Comparison of ENCODE assay signal across 18 cellular contexts in the genomic region with DNA sequence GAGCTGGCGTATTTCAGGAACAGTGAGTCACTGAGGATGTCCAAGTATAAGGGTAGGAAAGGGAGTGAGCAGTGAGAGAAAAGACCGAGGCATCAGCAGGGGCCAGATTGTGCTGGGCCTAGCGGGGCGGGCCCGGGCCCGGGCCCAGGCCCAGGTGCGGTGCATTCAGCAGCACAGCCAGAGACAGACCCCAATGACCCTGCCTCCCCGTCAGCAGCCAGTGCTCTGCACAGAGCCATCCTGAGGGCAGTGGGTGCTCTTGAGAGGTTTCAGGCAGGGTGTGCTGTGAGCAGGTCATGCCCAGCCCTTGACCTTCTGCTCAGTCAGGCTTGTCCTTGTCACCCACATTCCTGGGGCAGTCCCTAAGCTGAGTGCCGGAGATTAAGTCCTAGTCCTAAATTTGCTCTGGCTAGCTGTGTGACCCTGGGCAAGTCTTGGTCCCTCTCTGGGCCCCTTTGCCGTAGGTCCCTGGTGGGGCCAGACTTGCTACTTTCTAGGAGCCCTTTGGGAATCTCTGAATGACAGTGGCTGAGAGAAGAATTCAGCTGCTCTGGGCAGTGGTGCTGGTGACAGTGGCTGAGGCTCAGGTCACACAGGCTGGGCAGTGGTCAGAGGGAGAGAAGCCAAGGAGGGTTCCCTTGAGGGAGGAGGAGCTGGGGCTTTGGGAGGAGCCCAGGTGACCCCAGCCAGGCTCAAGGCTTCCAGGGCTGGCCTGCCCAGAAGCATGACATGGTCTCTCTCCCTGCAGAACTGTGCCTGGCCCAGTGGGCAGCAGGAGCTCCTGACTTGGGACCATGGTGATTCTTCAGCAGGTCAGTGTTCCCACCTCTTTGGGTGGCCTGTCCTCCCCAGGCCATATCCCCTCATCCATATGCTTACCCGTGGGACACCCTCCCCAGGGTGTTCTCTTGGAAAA. TPM values are rescaled to one million over a fixed set of nuclear protein-coding genes. Genes with fewer than 3 reads are reported as not detected.
A peak's percentile ranks its signal among the peaks of the same experiment; 100 is the strongest.
DNase-seq lines count a peak whose midpoint lies in the region; ATAC-seq, FAIRE-seq and TF ChIP-seq lines count a peak whose summit lies in the region.
"Had no signal": no experiment of that assay in that cellular context is flagged by ENCODE, and none has a peak within 500 bp of the region (broad histone marks: within the 10 kb centered on the region; RNA-seq: fewer than 3 reads in every experiment).

No MANE protein-coding gene starts in this region.

- peaks cover 0 to 38% of the 10 kb centered on the region in 2 donors for H3K4me1 ChIP-seq in right atrium auricular region
- peaks cover 20 to 26% of the 10 kb centered on the region in 2 donors for H3K4me1 ChIP-seq in kidney (ENCODE audit: control insufficient read depth in 1 of 2, insufficient read depth in 1 of 2, low read depth in 1 of 2, low read length in 2 of 2)
- peaks cover 11 to 12% of the 10 kb centered on the region in 2 donors for H3K4me1 ChIP-seq in neuronal stem cell (ENCODE audit: control insufficient read depth in 2 of 2, insufficient read depth in 1 of 2, low read depth in 1 of 2, low read length in 2 of 2)

- H3K27me3 ChIP-seq in right atrium auricular region (no peaks in the 10 kb centered on the region), neuronal stem cell (ENCODE audit: control insufficient read depth in 3 of 3, insufficient read depth in 3 of 3, low read depth in 1 of 3, low read length in 3 of 3) (no peaks in the 10 kb centered on the region)
- H3K27me3 ChIP-seq: Peyer's patch had no signal

- intact Hi-C loops in Right ventricle myocardium inferior (cut with DNase I) (loop anchor here (5.0 kb wide), 1 partner anchor 417 kb away; no protein-coding TSS in a partner anchor), kidney (cut with DNase I) (no loop called here)

- no peak overlapping the region for H4K91ac ChIP-seq in neuronal stem cell (ENCODE audit: low read depth, low read length, poor library complexity)

- H4K8ac ChIP-seq in neuronal stem cell (ENCODE audit: low read depth, low read length), result no peak overlapping the region

- H3K4me3 ChIP-seq in right atrium auricular region (no peak overlapping the region), kidney (ENCODE audit: low read length in 2 of 2) (peak overlapping the region in 1 of 2 donors; percentile 64), neuronal stem cell (ENCODE audit: low read length in 2 of 2) (no peak overlapping the region)
- H3K4me3 ChIP-seq: Peyer's patch had no signal

- no peak overlapping the region for H2BK5ac ChIP-seq in neuronal stem cell (ENCODE audit: low read length)

- no peak overlapping the region for H3K4me3 Mint-ChIP-seq in type B pancreatic cell

- H3K9ac ChIP-seq in kidney (ENCODE audit: low read length in 2 of 2), result peak overlapping the region in 1 of 2 donors; percentile 31
- H3K9ac ChIP-seq in neuronal stem cell (ENCODE audit: low read depth, low read length, poor library complexity), result no peak overlapping the region

- peak overlapping the region; percentile 76 for H2AK5ac ChIP-seq in neuronal stem cell (ENCODE audit: low read depth, low read length)

- DNase-seq in Right ventricle myocardium inferior (ENCODE audit: missing footprints) (peak; percentile 64), right atrium auricular region (ENCODE audit: low spot score) (no peak), kidney (peak; percentile 45), neuronal stem cell (ENCODE audit: low spot score) (no peak), type B pancreatic cell (ENCODE audit: extremely low spot score, unreplicated experiment) (no peak), midbrain (lab: John Stamatoyannopoulos, UW) (no peak), NOMO-1 treated with DMSO at 0.1 percent for 48 hours (lab: John Stamatoyannopoulos, UW; ENCODE audit: unreplicated experiment) (no peak), mesenteric fat pad (ENCODE audit: low spot score) (no peak)
- DNase-seq: AML-193, DMS79 treated with DMSO at 0.1 percent for 48 hours, KG1, NCI-H1105 treated with DMSO at 0.1 percent for 48 hours, NCI-H1694, NCI-H2081 treated with DMSO at 0.1 percent for 48 hours, Peyer's patch had no signal

- peak overlapping the region; percentile 21 for H3K27ac Mint-ChIP-seq in type B pancreatic cell

- H3K4me1 Mint-ChIP-seq in type B pancreatic cell (ENCODE audit: unreplicated experiment), result peaks cover 23% of the 10 kb centered on the region

- no peaks in the 10 kb centered on the region for H3K79me1 ChIP-seq in neuronal stem cell (ENCODE audit: low read depth, low read length)

- H3K36me3 ChIP-seq in right atrium auricular region (no peaks in the 10 kb centered on the region), kidney (ENCODE audit: control insufficient read depth in 1 of 2, insufficient read depth in 2 of 2, low read length in 2 of 2) (no peaks in the 10 kb centered on the region), neuronal stem cell (replicated peaks in 1 of 2; ENCODE audit: control insufficient read depth in 2 of 2, insufficient read depth in 2 of 2, low read length in 2 of 2) (peaks cover 0 to 6% of the 10 kb centered on the region in 2 donors)

- no peak overlapping the region for H2AFZ ChIP-seq in neuronal stem cell (ENCODE audit: low read length)

- TF ChIP-seq CTCF in right atrium auricular region (IDR thresholded peaks at IDR 0.05) (no peak), kidney (IDR thresholded peaks at IDR 0.05; ENCODE audit: borderline replicate concordance, extremely low read depth, insufficient read depth) (no peak), type B pancreatic cell (conservative IDR thresholded peaks at IDR 0.05) (no peak)

- no peak overlapping the region for H3K4me2 ChIP-seq in neuronal stem cell (ENCODE audit: insufficient read depth, low read length, poor library complexity, severe bottlenecking)

- H3K14ac ChIP-seq in neuronal stem cell (ENCODE audit: low read length), result no peak overlapping the region

- no peak overlapping the region for H3K23ac ChIP-seq in neuronal stem cell (ENCODE audit: low read depth, low read length, poor library complexity)

- H3K27ac ChIP-seq in right atrium auricular region (no peak overlapping the region), kidney (ENCODE audit: low read depth in 2 of 2, low read length in 2 of 2) (peak overlapping the region; percentile 69 to 76), neuronal stem cell (replicated peaks; ENCODE audit: low read length) (no peak overlapping the region)
- H3K27ac ChIP-seq: 22Rv1, Peyer's patch had no signal

- no peak for FAIRE-seq in kidney (lab: Jason Lieb, UNC)

- no peaks in the 10 kb centered on the region for H3K27me3 Mint-ChIP-seq in type B pancreatic cell

- WGBS in neuronal stem cell (ENCODE audit: extremely low coverage in 2 of 2, insufficient read length in 2 of 2, insufficient replicate concordance in 1 of 2), 2 donors, result no CpG with 5 or more reads among the region's 11 CpGs

- H2BK12ac ChIP-seq in neuronal stem cell (ENCODE audit: low read length), result no peak overlapping the region

- H3K9me3 ChIP-seq in right atrium auricular region (no peaks in the 10 kb centered on the region), kidney (ENCODE audit: control insufficient read depth in 1 of 2, low read length in 2 of 2) (no peaks in the 10 kb centered on the region), neuronal stem cell (replicated peaks in 1 of 2; ENCODE audit: control insufficient read depth in 2 of 2, insufficient read depth in 1 of 2, low read depth in 1 of 2, low read length in 2 of 2) (no peaks in the 10 kb centered on the region)
- H3K9me3 ChIP-seq: Peyer's patch had no signal

- peak overlapping the region; percentile 30 for H3K18ac ChIP-seq in neuronal stem cell (ENCODE audit: low read length)

- H3K4ac ChIP-seq in neuronal stem cell (ENCODE audit: low read length), result no peak overlapping the region

- no peak overlapping the region for H2BK15ac ChIP-seq in neuronal stem cell (ENCODE audit: low read length)

- ATAC-seq in Right ventricle myocardium inferior, result no peak

- H2BK120ac ChIP-seq in neuronal stem cell (ENCODE audit: low read depth, low read length), result no peak overlapping the region

- no peaks in the 10 kb centered on the region for H3K36me3 Mint-ChIP-seq in type B pancreatic cell

- H3K9me3 Mint-ChIP-seq in type B pancreatic cell, result no peaks in the 10 kb centered on the region

RNA-seq across cellular contexts. Expression of gene MYO7A, which starts 2.1 kb away (rescaled TPM):
- total RNA-seq in Right ventricle myocardium inferior (7.0 TPM), right atrium auricular region (1 to 10 TPM; 1.4 to 5.0 TPM), kidney (10.7 TPM), type B pancreatic cell (ENCODE audit: low replicate concordance) (2.8 and 5.3 TPM in 2 replicates), mesenteric fat pad (23.2 TPM)
- polyA plus RNA-seq in kidney (ENCODE audit: insufficient read depth, low read depth, low replicate concordance), result 6.1 TPM
- 0.71 TPM for polyA plus RNA-seq in neuronal stem cell (2013, experiment 1 of 2)
- 0.60 TPM for polyA plus RNA-seq in neuronal stem cell (2013, experiment 2 of 2)

RNA-seq across cellular contexts. Expression of gene OMP, which starts 27.5 kb away (rescaled TPM):
- total RNA-seq in Right ventricle myocardium inferior (not detected), right atrium auricular region (not detected), kidney (1.8 TPM), type B pancreatic cell (ENCODE audit: low replicate concordance) (0.86 and 0.94 TPM in 2 replicates), mesenteric fat pad (not detected)
- not detected for polyA plus RNA-seq in kidney (ENCODE audit: insufficient read depth, low read depth, low replicate concordance)
- polyA plus RNA-seq in neuronal stem cell (2013, experiment 1 of 2), result not detected
- polyA plus RNA-seq in neuronal stem cell (2013, experiment 2 of 2), result not detected
- total RNA-seq: H4, NCI-H460 had no signal

Comparison
In these comparisons a context has a peak if more than half of its experiments do, and no peak if none do; other contexts are left out.
1. DNase-seq: peak in Right ventricle myocardium inferior (single experiment) and kidney (single experiment); none in right atrium auricular region (single experiment), neuronal stem cell (single experiment), type B pancreatic cell (single experiment), midbrain (single experiment), NOMO-1 treated with DMSO at 0.1 percent for 48 hours (single experiment) and mesenteric fat pad (single experiment).
2. H3K27ac ChIP-seq: peak in kidney (2 of 2); none in right atrium auricular region (0 of 2) and neuronal stem cell (single experiment).